ENCODE assay signal across 16 cellular contexts in the genomic region with DNA sequence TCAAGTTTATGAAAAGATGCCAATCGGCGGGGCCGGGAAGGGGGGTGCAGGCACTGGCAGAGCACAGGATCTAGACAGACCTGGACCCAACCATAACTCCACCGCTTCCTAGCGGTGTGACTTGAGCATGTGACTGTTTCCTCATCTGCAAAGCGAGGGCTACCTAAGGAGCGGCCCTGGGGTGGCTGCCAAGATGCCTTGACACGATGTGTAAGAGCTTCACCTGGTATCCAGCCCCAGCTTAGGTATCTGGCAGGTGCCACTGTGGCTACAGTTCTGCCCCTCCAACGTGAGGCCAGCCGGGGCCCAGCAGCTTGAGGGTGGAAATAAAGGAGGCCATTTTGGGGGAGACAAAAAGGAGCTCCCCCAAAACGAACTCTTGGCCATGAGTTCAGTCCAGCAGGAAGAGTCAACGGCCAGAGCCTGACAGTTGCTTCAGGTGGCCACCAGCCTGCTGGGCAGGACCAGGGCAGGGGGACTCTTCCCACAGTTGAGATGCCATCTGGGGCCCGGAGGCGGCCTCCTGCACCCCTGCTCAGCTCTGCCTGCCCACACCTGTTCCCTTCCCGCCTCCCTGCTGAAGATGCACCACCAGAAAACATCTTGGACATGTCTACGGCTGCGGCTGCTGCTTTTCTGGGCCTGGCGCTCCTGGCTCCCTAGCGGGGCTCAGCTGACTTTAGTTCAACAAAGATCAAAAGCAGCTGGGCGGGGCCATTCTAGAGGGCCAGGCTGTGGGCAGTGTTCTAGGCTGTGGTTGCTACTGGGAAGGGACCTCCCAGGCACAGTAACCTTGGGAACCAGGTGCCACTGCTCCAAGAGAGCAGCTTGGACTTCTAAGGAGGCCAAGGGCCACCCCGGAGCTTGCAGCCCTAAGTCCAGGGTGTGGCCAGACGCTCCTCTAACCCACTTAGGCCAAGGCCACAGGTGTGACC. TPM values are rescaled to one million over a fixed set of nuclear protein-coding genes. Genes with fewer than 3 reads are reported as not detected.
DNase-seq lines count a peak whose midpoint lies in the region; ATAC-seq, FAIRE-seq and TF ChIP-seq lines count a peak whose summit lies in the region.
"Had no signal": no experiment of that assay in that cellular context is flagged by ENCODE, and none has a peak within 500 bp of the region (broad histone marks: within the 10 kb centered on the region; RNA-seq: fewer than 3 reads in every experiment).

No MANE protein-coding gene starts in this region.

- CTCF ChIA-PET in A549 (lab: Yijun Ruan, JAX) (interaction anchor here (1.0 to 23.4 kb wide), 6 partner anchors 10 to 82 kb away, joined by 3 to 463 read pairs (median 20); no protein-coding TSS in a partner anchor), WTC11 (lab: Charles Lee) (interaction anchor here (1.4 to 4.6 kb wide), 3 partner anchors 10 to 82 kb away, joined by 7 to 43 read pairs (median 14); no protein-coding TSS in a partner anchor)

- no peak for TF ChIP-seq CTCF in A549 (IDR thresholded peaks at IDR 0.05)
- TF ChIP-seq CTCF in WTC11 (IDR thresholded peaks at IDR 0.05) = no peak

- TF ChIP-seq EP300 in A549 (IDR thresholded peaks at IDR 0.05) = no peak

- POLR2A ChIA-PET in A549 (lab: Yijun Ruan, JAX) = interaction anchor here (1.5 kb wide), 1 partner anchor 57 kb away, joined by 3 read pairs; no protein-coding TSS in a partner anchor
- POLR2A ChIA-PET in WTC11 (lab: Charles Lee) = no interaction called here

- no peak overlapping the region for H3K4me3 Mint-ChIP-seq in WTC11
- H3K4me3 Mint-ChIP-seq: activated CD8-positive, alpha-beta T cell treated with anti-CD3 and anti-CD28 coated beads, Interleukin-2, amount 10 ng/mL, durations not matched to agents 7 days and 5 days; activated naive CD8-positive, alpha-beta T cell treated with anti-CD3 and anti-CD28 coated beads, Interleukin-2, amount 10 ng/mL, durations not matched to agents 7 days and 5 days; naive B cell; stimulated activated effector memory CD8-positive, alpha-beta T cell treated with anti-CD3 and anti-CD28 coated beads, Interleukin-12 subunit alpha, Interleukin-12 subunit beta, amount 100 ng/mL, for 72 hours; T-helper 1 cell treated with Interleukin-12 subunit alpha and Interleukin-12 subunit beta and Interleukin-4 antibody, amounts not matched to agents 30 μg/mL and 1 μg/mL, for 36 hours had no signal

- H3K4me2 ChIP-seq in A549 = no peak overlapping the region

- H3K4me1 ChIP-seq in A549 (peaks cover 85% of the 10 kb centered on the region), right cardiac atrium (ENCODE audit: control insufficient read depth, insufficient read depth, low read length) (peaks cover 48% of the 10 kb centered on the region), rectal smooth muscle tissue (ENCODE audit: control insufficient read depth, insufficient read depth, low read length) (peaks cover 81% of the 10 kb centered on the region)

- H3K27me3 ChIP-seq in right cardiac atrium (ENCODE audit: control insufficient read depth, insufficient read depth) (no peaks in the 10 kb centered on the region), rectal smooth muscle tissue (ENCODE audit: control insufficient read depth, insufficient read depth, low read length) (no peaks in the 10 kb centered on the region)

- intact Hi-C loops in right cardiac atrium (cut with DNase I) = loop anchor here in 3 of 4 donors (5.0 to 10.0 kb wide), 3 partner anchors 45 to 85 kb away; no protein-coding TSS in a partner anchor

- no peaks in the 10 kb centered on the region for H3K36me3 Mint-ChIP-seq in WTC11
- H3K36me3 Mint-ChIP-seq: activated naive CD8-positive, alpha-beta T cell treated with anti-CD3 and anti-CD28 coated beads, Interleukin-2, amount 10 ng/mL, durations not matched to agents 7 days and 5 days; stimulated activated effector memory CD8-positive, alpha-beta T cell treated with anti-CD3 and anti-CD28 coated beads, Interleukin-12 subunit alpha, Interleukin-12 subunit beta, amount 100 ng/mL, for 72 hours had no signal

- TF ChIP-seq RAD21 in A549 (conservative IDR thresholded peaks at IDR 0.05 in 1 of 2, IDR thresholded peaks at IDR 0.05 in 1 of 2) = no peak

- no peaks in the 10 kb centered on the region for H3K36me3 ChIP-seq in rectal smooth muscle tissue (ENCODE audit: control insufficient read depth, insufficient read depth, low read length)

- H3K27me3 Mint-ChIP-seq in WTC11 (ENCODE audit: low read depth) = no peaks in the 10 kb centered on the region

- no peaks in the 10 kb centered on the region for H3K9me3 Mint-ChIP-seq in WTC11
- H3K9me3 Mint-ChIP-seq: activated naive CD8-positive, alpha-beta T cell treated with anti-CD3 and anti-CD28 coated beads, Interleukin-2, amount 10 ng/mL, durations not matched to agents 7 days and 5 days; naive B cell; stimulated activated effector memory CD8-positive, alpha-beta T cell treated with anti-CD3 and anti-CD28 coated beads, Interleukin-12 subunit alpha, Interleukin-12 subunit beta, amount 100 ng/mL, for 72 hours; T-helper 1 cell treated with Interleukin-12 subunit alpha and Interleukin-12 subunit beta and Interleukin-4 antibody, amounts not matched to agents 30 μg/mL and 1 μg/mL, for 36 hours had no signal

- DNase-seq in A549 (ENCODE audit: low read depth in 1 of 2, low spot score in 1 of 2) = no peak
- DNase-seq in WTC11 (ENCODE audit: low spot score) = no peak
- DNase-seq in right cardiac atrium = peak; percentile 21 to 78 (median 68)
- DNase-seq in epidermal melanocyte (ENCODE audit: insufficient read length, low spot score) = no peak
- no peak for DNase-seq in effector CD4-positive, alpha-beta T cell
- no peak for DNase-seq in OCI-M1 (lab: John Stamatoyannopoulos, UW)
- DNase-seq: activated CD8-positive, alpha-beta T cell treated with anti-CD3 and anti-CD28 coated beads, Interleukin-2, amount 10 ng/mL, durations not matched to agents 7 days and 5 days; activated naive CD8-positive, alpha-beta T cell treated with anti-CD3 and anti-CD28 coated beads, Interleukin-2, amount 10 ng/mL, durations not matched to agents 7 days and 5 days; AML-193; GF-D8; naive B cell; NCI-H1436 had no signal

- H3K27ac Mint-ChIP-seq in WTC11 = no peak overlapping the region
- H3K27ac Mint-ChIP-seq: activated naive CD8-positive, alpha-beta T cell treated with anti-CD3 and anti-CD28 coated beads, Interleukin-2, amount 10 ng/mL, durations not matched to agents 7 days and 5 days; T-helper 1 cell treated with Interleukin-12 subunit alpha and Interleukin-12 subunit beta and Interleukin-4 antibody, amounts not matched to agents 30 μg/mL and 1 μg/mL, for 36 hours had no signal

- no peak for TF ChIP-seq POLR2A in A549 (IDR thresholded peaks at IDR 0.05; ENCODE audit: low read length)

- H3K27ac ChIP-seq in A549 (peak overlapping the region; percentile 97 to 100; a peak in 4 of 6 replicates), right cardiac atrium (ENCODE audit: low read length) (peak overlapping the region; percentile 91), rectal smooth muscle tissue (ENCODE audit: low read depth, low read length) (peak overlapping the region; percentile 98)

- 89% methylated on average over 16 of the region's 22 CpGs for WGBS in A549 (ENCODE audit: missing lambda C conversion rate)
- WGBS in right cardiac atrium = 84% methylated on average over 22 of the region's 22 CpGs

- H3K4me1 Mint-ChIP-seq in WTC11 = peaks cover 34% of the 10 kb centered on the region
- H3K4me1 Mint-ChIP-seq: activated naive CD8-positive, alpha-beta T cell treated with anti-CD3 and anti-CD28 coated beads, Interleukin-2, amount 10 ng/mL, durations not matched to agents 7 days and 5 days; stimulated activated effector memory CD8-positive, alpha-beta T cell treated with anti-CD3 and anti-CD28 coated beads, Interleukin-12 subunit alpha, Interleukin-12 subunit beta, amount 100 ng/mL, for 72 hours had no signal

- H3K9ac ChIP-seq in rectal smooth muscle tissue (ENCODE audit: low read length) = no peak overlapping the region

- ATAC-seq in A549 (no peak), WTC11 (no peak), right cardiac atrium (no peak), GM19397 (IDR thresholded peaks at IDR 0.05; ENCODE audit: unreplicated experiment) (no peak)
- ATAC-seq: activated CD8-positive, alpha-beta T cell treated with anti-CD3 and anti-CD28 coated beads, Interleukin-2, amount 10 ng/mL, durations not matched to agents 7 days and 5 days; stimulated activated effector memory CD8-positive, alpha-beta T cell treated with anti-CD3 and anti-CD28 coated beads, Interleukin-12 subunit alpha, Interleukin-12 subunit beta, amount 100 ng/mL, for 72 hours had no signal

- H3K4me3 ChIP-seq in A549 = no peak overlapping the region
- H3K4me3 ChIP-seq in right cardiac atrium (ENCODE audit: low read length) = no peak overlapping the region
- no peak overlapping the region for H3K4me3 ChIP-seq in rectal smooth muscle tissue (ENCODE audit: low read length)

- H3K9me3 ChIP-seq in A549 (no peaks in the 10 kb centered on the region), right cardiac atrium (ENCODE audit: control insufficient read depth, low read length) (no peaks in the 10 kb centered on the region)

- no peak for FAIRE-seq in A549 (lab: Jason Lieb, UNC)

TF ChIP-seq in WTC11, 78 proteins besides CTCF, POLR2A, EP300 and RAD21:
- TF ChIP-seq TEAD4 (CRISPR knock-in tag; IDR thresholded peaks at IDR 0.05) = no peak
- TF ChIP-seq GABPB1 (CRISPR knock-in tag; IDR thresholded peaks at IDR 0.05) = peak; percentile 57
- no peak for TF ChIP-seq ESRRA (CRISPR knock-in tag; IDR thresholded peaks at IDR 0.05; ENCODE audit: borderline replicate concordance)

RNA-seq across cellular contexts. Expression of gene MTSS2, which starts 3.4 kb away (rescaled TPM):
- polyA plus RNA-seq in A549 (2011; rRNA removed) = 10.8 and 13.1 TPM in 2 replicates
- 52.8 and 65.7 TPM in 2 replicates for polyA plus RNA-seq in A549 (2012; cell fraction: cytosol; rRNA removed)
- polyA plus RNA-seq in A549 (2012; cell fraction: nucleus; rRNA removed) = 97.7 and 160 TPM in 2 replicates
- polyA plus RNA-seq in A549 (2017; fragmentation: RNase III; extraction: RNeasy Plus Mini Kit Qiagen cat#74134 plus additional on column Dnase treatment) = 27.1 to 37.4 TPM (median 33.5 TPM) in 3 replicates
- 11.4 and 19.0 TPM in 2 replicates for polyA minus RNA-seq in A549 (2011; rRNA and poly(A)+ RNA removed)
- 28.3 to 34.9 TPM (median 31.2 TPM) in 3 replicates for total RNA-seq in WTC11 (2021)
- 10 to 100 TPM; 60.4 to 71.2 (median 67.7) TPM for total RNA-seq in right cardiac atrium
- polyA plus RNA-seq in right cardiac atrium = 47.5 TPM

RNA-seq across cellular contexts. Expression of gene IL34, which starts 42.9 kb away (rescaled TPM):
- polyA plus RNA-seq in A549 (2011; rRNA removed) = 0.12 and 0.25 TPM in 2 replicates
- 0.73 and 1.2 TPM in 2 replicates for polyA plus RNA-seq in A549 (2012; cell fraction: cytosol; rRNA removed)
- 0.94 and 1.5 TPM in 2 replicates for polyA plus RNA-seq in A549 (2012; cell fraction: nucleus; rRNA removed)
- 0.29 to 0.89 TPM (median 0.40 TPM) in 3 replicates for polyA plus RNA-seq in A549 (2017; fragmentation: RNase III; extraction: RNeasy Plus Mini Kit Qiagen cat#74134 plus additional on column Dnase treatment)
- 0.41 TPM in 1 of 2 replicates, not detected in the other for polyA minus RNA-seq in A549 (2011; rRNA and poly(A)+ RNA removed)
- total RNA-seq in WTC11 (2021) = 6.0 to 8.8 TPM (median 7.5 TPM) in 3 replicates
- total RNA-seq in right cardiac atrium = 1 to 10 TPM in 2 of 4 donors, under 1 TPM in 2; 0.74 to 2.1 (median 1.5) TPM
- 1.9 TPM for polyA plus RNA-seq in right cardiac atrium

Comparison
In these comparisons a context has a peak if more than half of its experiments do, and no peak if none do; other contexts are left out.
1. DNase-seq: peak in right cardiac atrium (3 of 3); none in A549 (0 of 2), WTC11 (single experiment), epidermal melanocyte (single experiment), effector CD4-positive, alpha-beta T cell (single experiment) and OCI-M1 (single experiment).
2. Peak in every context shown above with its lines, with median percentiles within 50 percentile points of each other: H3K27ac ChIP-seq.